8 cellular contexts compared by ENCODE assay signal in the genomic region with DNA sequence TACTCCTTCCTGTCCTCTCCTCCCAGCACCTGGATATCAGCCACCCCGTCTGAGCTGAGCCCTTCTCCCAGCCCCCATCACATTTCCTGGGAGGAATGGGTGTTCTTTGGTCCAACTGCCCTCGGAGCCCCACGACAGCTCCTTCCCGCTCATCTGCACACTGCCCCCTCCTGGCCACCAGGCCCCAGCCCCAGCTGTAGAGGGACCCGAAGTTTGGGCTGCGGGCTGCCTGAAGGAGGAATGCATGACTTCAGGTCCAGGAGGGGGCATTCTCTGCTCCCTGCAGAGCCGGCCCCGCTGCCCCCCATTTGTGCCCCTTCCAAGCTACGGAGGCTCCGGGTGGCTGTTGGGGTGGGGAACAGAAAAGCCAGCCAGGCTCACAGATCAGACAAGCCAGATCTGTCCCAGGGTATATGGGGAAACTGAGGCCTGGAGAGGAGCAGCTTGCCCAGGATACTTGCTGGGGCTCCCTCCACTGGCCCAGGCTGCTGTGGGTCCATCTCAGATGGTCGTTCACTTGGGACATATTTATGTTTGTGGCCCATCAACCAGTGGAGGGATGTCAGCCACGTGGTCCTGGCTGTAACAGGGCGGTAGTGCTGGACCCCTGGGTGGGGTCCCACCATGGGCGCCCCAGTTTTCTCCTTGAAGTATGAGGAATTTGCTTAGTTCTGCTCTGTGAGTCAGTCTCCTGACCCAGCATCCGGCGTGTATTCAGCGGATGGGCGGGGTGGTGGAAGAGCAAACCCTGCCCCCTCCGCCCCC. TPM values are rescaled to one million over a fixed set of nuclear protein-coding genes. Genes with fewer than 3 reads are reported as not detected.
DNase-seq lines count a peak whose midpoint lies in the region; ATAC-seq and TF ChIP-seq lines count a peak whose summit lies in the region.

No MANE protein-coding gene starts in this region.

- ATAC-seq in HG03520 (IDR thresholded peaks at IDR 0.05; ENCODE audit: unreplicated experiment): no peak

- H3K27ac ChIP-seq in WERI-Rb-1 (no peak overlapping the region), right atrium auricular region (peak overlapping the region in 1 of 2 donors; percentile 2), tibial artery (no peak overlapping the region)

- peaks cover 0 to 26% of the 10 kb centered on the region in 2 donors for H3K4me1 ChIP-seq in right atrium auricular region
- H3K4me1 ChIP-seq in tibial artery: peaks cover 0 to 7% (median 3%) of the 10 kb centered on the region in 4 donors

- no peaks in the 10 kb centered on the region for H3K27me3 ChIP-seq in WERI-Rb-1 (ENCODE audit: insufficient read depth, low read depth, severe bottlenecking)
- no peaks in the 10 kb centered on the region for H3K27me3 ChIP-seq in right atrium auricular region
- no peaks in the 10 kb centered on the region for H3K27me3 ChIP-seq in tibial artery

- H3K9me3 ChIP-seq in WERI-Rb-1 (ENCODE audit: severe bottlenecking) (no peaks in the 10 kb centered on the region), right atrium auricular region (no peaks in the 10 kb centered on the region), tibial artery (no peaks in the 10 kb centered on the region)

- DNase-seq in AG08396 (ENCODE audit: low spot score) (peak; percentile 72), WERI-Rb-1 (peak; percentile 74), right atrium auricular region (ENCODE audit: low spot score) (no peak), tibial artery (peak in 1 of 2 donors; percentile 46), NCI-H510A (lab: John Stamatoyannopoulos, UW) (no peak)
- DNase-seq in NK-92 treated with Interleukin-12 subunit alpha and Interleukin-12 subunit beta, amount 100 ng/mL, for 24 hours (lab: John Stamatoyannopoulos, UW): no peak

- intact Hi-C loops in tibial artery (cut with DNase I; ENCODE audit: low total_unique reads): loop anchor here (5.0 kb wide), 2 partner anchors 132 to 308 kb away; no protein-coding TSS in a partner anchor

- H3K36me3 ChIP-seq in WERI-Rb-1: peaks cover 64% of the 10 kb centered on the region
- peaks cover 16% of the 10 kb centered on the region for H3K36me3 ChIP-seq in right atrium auricular region
- H3K36me3 ChIP-seq in tibial artery: peaks cover 0 to 26% (median 14%) of the 10 kb centered on the region in 3 donors

- TF ChIP-seq CTCF in GM12872 (IDR thresholded peaks at IDR 0.05; ENCODE audit: insufficient read depth, low read depth, low read length) (peak; percentile 62), WERI-Rb-1 (IDR thresholded peaks at IDR 0.05; ENCODE audit: low read depth, low read length) (peak; percentile 85), right atrium auricular region (IDR thresholded peaks at IDR 0.05) (peak; percentile 35 to 70), tibial artery (IDR thresholded peaks at IDR 0.05) (peak; percentile 54 to 56)

- H3K4me3 ChIP-seq in WERI-Rb-1 (ENCODE audit: low read depth, low read length) (no peak overlapping the region), right atrium auricular region (no peak overlapping the region), tibial artery (no peak overlapping the region)

RNA-seq across cellular contexts. Expression of a gene that starts 33.1 kb away (rescaled TPM):
- total RNA-seq in right atrium auricular region: 10 to 100 TPM; 38.0 to 47.0 TPM

Comparison
In these comparisons a context has a peak if more than half of its experiments do, and no peak if none do; other contexts are left out.
1. DNase-seq: peak in AG08396 (single experiment) and WERI-Rb-1 (single experiment); none in right atrium auricular region (single experiment), NK-92 treated with Interleukin-12 subunit alpha and Interleukin-12 subunit beta, amount 100 ng/mL, for 24 hours (single experiment) and NCI-H510A (single experiment).
2. Peak in every context shown above with its lines, with median percentiles within 50 percentile points of each other: CTCF ChIP-seq.